ENCODE assay signal across 8 cellular contexts in the genomic region with DNA sequence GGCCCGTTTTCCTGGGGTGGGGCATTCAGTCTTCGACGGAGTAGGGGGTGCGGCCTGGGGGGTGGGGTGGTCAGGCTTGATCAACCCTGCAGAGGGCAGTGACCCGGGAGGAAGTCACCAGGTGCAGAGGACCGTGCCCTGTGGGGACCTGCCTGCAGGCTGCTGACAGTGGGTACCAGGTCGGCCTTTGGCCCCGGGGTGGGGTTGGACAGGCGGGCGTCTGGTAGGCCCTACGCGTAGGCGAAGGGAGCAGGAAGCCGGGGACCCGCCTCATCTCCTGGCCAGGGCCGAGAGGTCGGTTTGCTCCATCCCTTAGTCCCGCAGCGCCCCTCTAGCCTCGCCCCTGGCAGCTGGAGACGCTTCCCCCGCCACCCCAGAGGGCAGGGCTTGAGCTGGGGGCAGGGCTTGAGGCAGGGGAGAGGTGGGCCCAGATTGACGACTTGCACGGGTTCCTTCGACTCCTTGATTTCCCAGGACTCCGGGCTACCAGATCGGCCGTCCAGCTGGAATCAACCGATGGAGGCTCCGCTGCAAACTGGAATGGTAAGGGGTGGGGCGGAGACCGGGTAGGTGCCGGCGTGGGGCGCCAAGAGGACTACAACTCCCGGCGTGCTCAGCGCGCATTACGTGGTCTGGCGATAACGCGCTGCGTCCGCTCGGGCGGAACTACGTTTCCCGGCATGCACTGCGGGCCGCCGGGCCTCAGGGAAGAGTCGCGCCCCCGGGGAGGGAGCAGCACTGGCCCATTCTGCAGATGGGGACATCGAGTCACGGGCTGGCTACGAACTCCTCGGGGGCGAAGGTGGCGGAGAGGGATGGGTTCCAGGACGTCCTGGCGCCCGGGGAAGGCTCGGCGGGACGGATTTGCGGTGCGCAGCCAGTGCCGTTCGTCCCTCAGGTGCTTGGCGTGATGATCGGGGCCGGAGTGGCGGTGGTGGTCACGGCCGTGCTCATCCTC. TPM values are rescaled to one million over a fixed set of nuclear protein-coding genes. Genes with fewer than 3 reads are reported as not detected.
DNase-seq lines count a peak whose midpoint lies in the region; ATAC-seq, FAIRE-seq and TF ChIP-seq lines count a peak whose summit lies in the region.

A gene (plus strand): TSS at position 683 of the 958 bp plus-strand sequence. CDS start 72 bp downstream, at position 755.

- H3K9me2 ChIP-seq in OCI-LY1 (ENCODE audit: low read depth, low read length): no peaks in the 10 kb centered on the region

- no peaks in the 10 kb centered on the region for H3F3A ChIP-seq in OCI-LY1 (ENCODE audit: insufficient read depth, low read length)

- H3K4me3 Mint-ChIP-seq in Calu3 (ENCODE audit: low read depth, unreplicated experiment): peak within 1 kb of the TSS; percentile 85

- no peaks in the 10 kb centered on the region for H3K9me3 Mint-ChIP-seq in Calu3 (ENCODE audit: low read depth, unreplicated experiment)

- H3K27me3 ChIP-seq in OCI-LY1 (ENCODE audit: insufficient read depth, low read length) (no peaks in the 10 kb centered on the region), endothelial cell of umbilical vein (ENCODE audit: control insufficient read depth in 2 of 2, insufficient read depth in 2 of 2, low read length in 2 of 2) (no peaks in the 10 kb centered on the region), mononuclear cell (ENCODE audit: insufficient read depth, low read length) (no peaks in the 10 kb centered on the region)

- TF ChIP-seq POLR2A in endothelial cell of umbilical vein (IDR thresholded peaks at IDR 0.05; ENCODE audit: low read depth, low read length): peak; percentile 8

- no peak within 1 kb of the TSS for H2AFZ ChIP-seq in OCI-LY1 (ENCODE audit: low read length)
- peak within 1 kb of the TSS; percentile 92 for H2AFZ ChIP-seq in endothelial cell of umbilical vein (ENCODE audit: low read depth, low read length)

- H3K9ac ChIP-seq in OCI-LY1 (ENCODE audit: low read length) (peak within 1 kb of the TSS; percentile 66), endothelial cell of umbilical vein (replicated peaks; ENCODE audit: extremely low read depth, insufficient read depth, low read length) (peak within 1 kb of the TSS; percentile 71)

- TF ChIP-seq CTCF in Calu3 (IDR thresholded peaks at IDR 0.05; ENCODE audit: unreplicated experiment) (no peak), OCI-LY1 (IDR thresholded peaks at IDR 0.05; ENCODE audit: low read length) (no peak), endothelial cell of umbilical vein (IDR thresholded peaks at IDR 0.05; ENCODE audit: extremely low read depth in 1 of 2, insufficient read depth in 1 of 2, low read depth in 1 of 2, low read length in 2 of 2) (peak in 1 of 2 donors; percentile 0)

- H4K20me1 ChIP-seq in OCI-LY1 (ENCODE audit: insufficient read depth, low read length): no peaks in the 10 kb centered on the region
- no peaks in the 10 kb centered on the region for H4K20me1 ChIP-seq in endothelial cell of umbilical vein (replicated peaks; ENCODE audit: control insufficient read depth, extremely low read depth, insufficient read depth, low read length)

- intact Hi-C loops in Calu3 (cut with micrococcal nuclease; ENCODE audit: unreplicated experiment): no loop called here
- intact Hi-C loops in endothelial cell of umbilical vein (cut with micrococcal nuclease): loop anchor here (1.0 to 2.0 kb wide), 2 partner anchors 47 to 94 kb away; a partner anchor contains a TSS

- H3K36me3 ChIP-seq in OCI-LY1 (ENCODE audit: insufficient read depth, low read length) (peaks cover 15% of the 10 kb centered on the region), endothelial cell of umbilical vein (ENCODE audit: control insufficient read depth in 2 of 2, extremely low read depth in 1 of 2, insufficient read depth in 2 of 2, low read length in 2 of 2) (peaks cover 3 to 5% of the 10 kb centered on the region in 2 experiments)

- no peaks in the 10 kb centered on the region for H3K9me1 ChIP-seq in endothelial cell of umbilical vein (replicated peaks; ENCODE audit: control insufficient read depth, extremely low read depth, insufficient read depth, low read length)

- peaks cover 13% of the 10 kb centered on the region for H3K4me1 ChIP-seq in OCI-LY1 (ENCODE audit: insufficient read depth, low read length, severe bottlenecking)
- H3K4me1 ChIP-seq in endothelial cell of umbilical vein (ENCODE audit: control insufficient read depth, extremely low read depth, insufficient read depth, low read length): peaks cover 8% of the 10 kb centered on the region
- peaks cover 37% of the 10 kb centered on the region for H3K4me1 ChIP-seq in mononuclear cell (ENCODE audit: insufficient read depth, low read length)

- FAIRE-seq in endothelial cell of umbilical vein (lab: Jason Lieb, UNC): peak; percentile 96

- dilution Hi-C loops in endothelial cell of umbilical vein (cut with MboI; ENCODE audit: extremely low pct_ligation_motif_present, low sequenced_read_pairs): no loop called here

- POLR2A ChIA-PET in endothelial cell of umbilical vein (lab: Charles Lee): no interaction called here

- H3K4me3 ChIP-seq in OCI-LY1 (ENCODE audit: low read depth, low read length, poor library complexity, severe bottlenecking) (peak within 1 kb of the TSS; percentile 68), endothelial cell of umbilical vein (replicated peaks in 1 of 3; ENCODE audit: insufficient read depth in 1 of 3, low read depth in 1 of 3, low read length in 3 of 3) (peak within 1 kb of the TSS; percentile 55 to 97 (median 82)), mononuclear cell (ENCODE audit: low read length) (peak within 1 kb of the TSS; percentile 87)

- peak; percentile 94 for DNase-seq in Calu3
- peak; percentile 91 for DNase-seq in HuH-7 (ENCODE audit: low spot score)
- DNase-seq in activated CD8-positive, alpha-beta memory T cell treated with anti-CD3 and anti-CD28 coated beads, Interleukin-2, amount 50 U/mL, for 48 hours: peak; percentile 97
- DNase-seq in endothelial cell of umbilical vein (ENCODE audit: low read depth, low spot score): peak; percentile 95
- peak; percentile 91 to 92 for DNase-seq in stimulated activated CD8-positive, alpha-beta memory T cell treated with anti-CD3 and anti-CD28 coated beads, Interleukin-2, amount 100 ng/mL, for 48 hours (ENCODE audit: low read depth in 2 of 2)

- H3K79me2 ChIP-seq in OCI-LY1 (ENCODE audit: insufficient read depth, low read length): no peaks in the 10 kb centered on the region
- H3K79me2 ChIP-seq in endothelial cell of umbilical vein (ENCODE audit: control insufficient read depth, insufficient read depth, low read length): no peaks in the 10 kb centered on the region

- peak; percentile 60 for ATAC-seq in GM21447 (IDR thresholded peaks at IDR 0.05; ENCODE audit: unreplicated experiment)

- H3K27ac Mint-ChIP-seq in Calu3 (ENCODE audit: unreplicated experiment): peak within 1 kb of the TSS; percentile 66

- BruUV-seq in Calu3 (replicated peaks; lab: Mats Ljungman, UMichigan) (no TSS peak), endothelial cell of umbilical vein (replicated peaks; lab: Mats Ljungman, UMichigan) (no TSS peak)

- H3K27me3 Mint-ChIP-seq in Calu3 (ENCODE audit: unreplicated experiment): no peaks in the 10 kb centered on the region

- CTCF ChIA-PET in Calu3 (lab: Charles Lee): no interaction called here
- CTCF ChIA-PET in endothelial cell of umbilical vein (lab: Charles Lee): interaction anchor here (0.8 to 2.0 kb wide), 3 partner anchors 13 to 140 kb away, joined by 3 to 4 read pairs (median 4); a partner anchor contains a TSS

- H3K4me1 Mint-ChIP-seq in Calu3 (ENCODE audit: low read depth, unreplicated experiment): no peaks in the 10 kb centered on the region

- H3K9me3 ChIP-seq in OCI-LY1 (ENCODE audit: low read length): no peaks in the 10 kb centered on the region
- no peaks in the 10 kb centered on the region for H3K9me3 ChIP-seq in endothelial cell of umbilical vein (replicated peaks; ENCODE audit: control insufficient read depth, insufficient read depth, low read length)
- no peaks in the 10 kb centered on the region for H3K9me3 ChIP-seq in mononuclear cell (ENCODE audit: low read depth, low read length)

- H3K27ac ChIP-seq in OCI-LY1 (ENCODE audit: low read depth, low read length, poor library complexity, severe bottlenecking): peak within 1 kb of the TSS; percentile 5
- H3K27ac ChIP-seq in endothelial cell of umbilical vein (ENCODE audit: insufficient read depth, low read depth, low read length): peak within 1 kb of the TSS; percentile 50

- peaks cover 27% of the 10 kb centered on the region for H3K36me3 Mint-ChIP-seq in Calu3 (ENCODE audit: insufficient read depth, unreplicated experiment)

- peak within 1 kb of the TSS; percentile 81 for H3K4me2 ChIP-seq in OCI-LY1 (ENCODE audit: low read length)
- peak within 1 kb of the TSS; percentile 93 for H3K4me2 ChIP-seq in endothelial cell of umbilical vein (ENCODE audit: insufficient read depth, low read length)

TF ChIP-seq in endothelial cell of umbilical vein, 7 proteins besides CTCF, POLR2A, EP300 and RAD21:
- TF ChIP-seq JUN (IDR thresholded peaks at IDR 0.05; ENCODE audit: borderline replicate concordance, insufficient read depth, insufficient read length, low read depth): no peak
- no peak for TF ChIP-seq GATA2 (IDR thresholded peaks at IDR 0.05; ENCODE audit: insufficient read depth, insufficient read length, low read depth, low read length)
- peak; percentile 64 for TF ChIP-seq POLR2AphosphoS5 (IDR thresholded peaks at IDR 0.05; ENCODE audit: insufficient read depth, low read depth, low read length)

RNA-seq across cellular contexts. Expression of the gene that starts here (rescaled TPM):
- 51.3 and 60.1 TPM in 2 replicates for total RNA-seq in Calu3 (2022)
- total RNA-seq in endothelial cell of umbilical vein: 163 and 164 TPM in 2 replicates
- polyA plus RNA-seq in endothelial cell of umbilical vein: 106 and 117 TPM in 2 replicates
- polyA plus RNA-seq in endothelial cell of umbilical vein (2011; cell fraction: cytosol; rRNA removed): 52.1 and 73.6 TPM in 2 replicates
- 201 and 245 TPM in 2 replicates for polyA plus RNA-seq in endothelial cell of umbilical vein (2011; cell fraction: nucleus; rRNA removed)
- 88.8 and 135 TPM in 2 replicates for polyA plus RNA-seq in endothelial cell of umbilical vein (2012)
- polyA minus RNA-seq in endothelial cell of umbilical vein: 88.0 and 107 TPM in 2 replicates
- 38.6 TPM for polyA minus RNA-seq in endothelial cell of umbilical vein (2011; cell fraction: cytosol; rRNA and poly(A)+ RNA removed)
- polyA minus RNA-seq in endothelial cell of umbilical vein (2011; cell fraction: nucleus; rRNA and poly(A)+ RNA removed): 62.7 and 125 TPM in 2 replicates
- 54.3 TPM for total RNA-seq in mononuclear cell

Comparison
In these comparisons a context has a peak if more than half of its experiments do, and no peak if none do; other contexts are left out.
1. Peak in every context shown above with its lines: DNase-seq, ATAC-seq, H3K4me3 ChIP-seq and H3K27ac ChIP-seq.